In genomic region chr15:70096975-70097336, GRCh38 we compare ENCODE assay signal across 8 cellular contexts. TPM values are rescaled to one million over a fixed set of nuclear protein-coding genes. Genes with fewer than 3 reads are reported as not detected.
DNase-seq lines count a peak whose midpoint lies in the region; ATAC-seq and TF ChIP-seq lines count a peak whose summit lies in the region.

No MANE protein-coding gene starts in this region.

- no peaks in the 10 kb centered on the region for H3K9me3 ChIP-seq in stomach smooth muscle (ENCODE audit: control insufficient read depth in 2 of 2, low read length in 2 of 2)

- H3K9ac ChIP-seq in stomach smooth muscle (ENCODE audit: low read length in 2 of 2) = peak overlapping the region; percentile 21 to 79

- H3K4me1 Mint-ChIP-seq in WTC11 = peaks cover 43% of the 10 kb centered on the region

- peaks cover 56% of the 10 kb centered on the region for H3K4me1 ChIP-seq in stomach smooth muscle (ENCODE audit: control insufficient read depth, insufficient read depth, low read length)

- POLR2A ChIA-PET in WTC11 (lab: Charles Lee) = interaction anchor here (1.0 to 4.6 kb wide), 3 partner anchors 11 to 44 kb away, joined by 3 to 31 read pairs (median 9); no protein-coding TSS in a partner anchor

- peak overlapping the region; percentile 91 for H3K4me3 ChIP-seq in iPS-11a (ENCODE audit: low read depth, low read length)
- H3K4me3 ChIP-seq in stomach smooth muscle (ENCODE audit: low read length in 2 of 2) = peak overlapping the region; percentile 88 to 93

- H3K27ac ChIP-seq in stomach smooth muscle (ENCODE audit: low read length) = peak overlapping the region; percentile 95

- peaks cover 0 to 7% of the 10 kb centered on the region in 2 donors for H3K36me3 ChIP-seq in stomach smooth muscle (ENCODE audit: control insufficient read depth in 2 of 2, insufficient read depth in 2 of 2, low read length in 2 of 2)

- no peak for TF ChIP-seq CTCF in WTC11 (IDR thresholded peaks at IDR 0.05)

- peaks cover 24% of the 10 kb centered on the region for H3K27me3 Mint-ChIP-seq in WTC11 (ENCODE audit: low read depth)

- H3K36me3 Mint-ChIP-seq in WTC11 = peaks cover 11% of the 10 kb centered on the region

- no peaks in the 10 kb centered on the region for H3K27me3 ChIP-seq in stomach smooth muscle (ENCODE audit: control insufficient read depth in 1 of 2, insufficient read depth in 2 of 2, low read length in 2 of 2)

- CTCF ChIA-PET in WTC11 (lab: Charles Lee) = interaction anchor here (0.6 to 1.5 kb wide), 6 partner anchors 14 to 257 kb away, joined by 3 read pairs; no protein-coding TSS in a partner anchor

- peak overlapping the region; percentile 98 for H3K4me3 Mint-ChIP-seq in WTC11

- DNase-seq in NCI-H1105 treated with DMSO at 0.1 percent for 48 hours (lab: John Stamatoyannopoulos, UW) (peak; percentile 32), NCI-H1105 (lab: John Stamatoyannopoulos, UW) (no peak), WTC11 (ENCODE audit: low spot score) (no peak), HuH-7 (ENCODE audit: low spot score) (no peak), mesenteric fat pad (ENCODE audit: low spot score) (no peak)

- ATAC-seq in WTC11 = no peak
- ATAC-seq in GM21360 (IDR thresholded peaks at IDR 0.05; ENCODE audit: unreplicated experiment) = no peak

- H3K27ac Mint-ChIP-seq in WTC11 = no peak overlapping the region

- no peaks in the 10 kb centered on the region for H3K9me3 Mint-ChIP-seq in WTC11

TF ChIP-seq in WTC11, 78 proteins besides CTCF, POLR2A, EP300 and RAD21:
- peak; percentile 86 for TF ChIP-seq ZNF423 (CRISPR knock-in tag; IDR thresholded peaks at IDR 0.05)
- no peak for TF ChIP-seq AR (CRISPR knock-in tag; IDR thresholded peaks at IDR 0.05)
TF ChIP-seq in WTC11: peak in this region for 1.

RNA-seq across cellular contexts. Expression of gene TLE3, which starts 0.8 kb away (rescaled TPM):
- total RNA-seq in WTC11 (2021) (66.8 to 78.7 TPM (median 68.0 TPM) in 3 replicates), mesenteric fat pad (52.5 TPM)
